In the genomic region with DNA sequence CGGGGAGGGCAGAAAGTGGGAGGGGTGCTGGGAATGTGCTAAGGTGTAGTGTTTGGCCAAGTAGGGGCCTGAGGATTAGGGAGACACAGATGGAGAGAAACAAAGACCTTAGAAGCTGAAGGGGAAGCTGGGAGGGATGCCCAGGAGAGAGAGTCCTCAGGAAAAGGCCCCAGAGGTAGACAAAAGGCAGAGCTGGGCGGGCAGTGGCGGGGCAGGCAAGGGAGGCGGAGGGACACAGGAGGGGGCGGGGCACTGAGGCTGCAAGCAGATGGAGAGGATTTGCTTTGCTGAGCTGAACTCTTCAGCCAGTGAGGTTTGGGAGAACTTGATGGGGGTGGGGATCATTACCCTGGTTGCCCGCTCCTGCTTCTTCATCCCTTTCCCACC, we compare ENCODE assay signal across 8 cellular contexts. TPM values are rescaled to one million over a fixed set of nuclear protein-coding genes. Genes with fewer than 3 reads are reported as not detected.
A peak's percentile ranks its signal among the peaks of the same experiment; 100 is the strongest.
DNase-seq lines count a peak whose midpoint lies in the region; ATAC-seq and TF ChIP-seq lines count a peak whose summit lies in the region.

No MANE protein-coding gene starts in this region.

- H3K36me3 ChIP-seq in iPS-18a (ENCODE audit: control insufficient read depth, low read depth, low read length): peaks cover 11% of the 10 kb centered on the region
- H3K36me3 ChIP-seq in tibial nerve: peaks cover 0 to 28% (median 0%) of the 10 kb centered on the region in 3 donors

- H3K4me3 Mint-ChIP-seq in activated naive CD4-positive, alpha-beta T cell treated with anti-CD3 and anti-CD28 coated beads, Interleukin-2, amount 50 U/mL, for 24 hours: peak overlapping the region; percentile 5
- peak overlapping the region; percentile 19 for H3K4me3 Mint-ChIP-seq in activated CD4-positive, alpha-beta memory T cell treated with anti-CD3 and anti-CD28 coated beads, Interleukin-2, amount 10 ng/mL, durations not matched to agents 7 days and 5 days

- H3K36me3 Mint-ChIP-seq in activated naive CD4-positive, alpha-beta T cell treated with anti-CD3 and anti-CD28 coated beads, Interleukin-2, amount 50 U/mL, for 24 hours: no peaks in the 10 kb centered on the region
- peaks cover 3% of the 10 kb centered on the region for H3K36me3 Mint-ChIP-seq in activated CD4-positive, alpha-beta memory T cell treated with anti-CD3 and anti-CD28 coated beads, Interleukin-2, amount 10 ng/mL, durations not matched to agents 7 days and 5 days (ENCODE audit: low read depth)

- H3K27me3 Mint-ChIP-seq in activated naive CD4-positive, alpha-beta T cell treated with anti-CD3 and anti-CD28 coated beads, Interleukin-2, amount 50 U/mL, for 24 hours: peaks cover 18% of the 10 kb centered on the region
- peaks cover 29% of the 10 kb centered on the region for H3K27me3 Mint-ChIP-seq in activated CD4-positive, alpha-beta memory T cell treated with anti-CD3 and anti-CD28 coated beads, Interleukin-2, amount 10 ng/mL, durations not matched to agents 7 days and 5 days

- no peak overlapping the region for H3K27ac Mint-ChIP-seq in activated naive CD4-positive, alpha-beta T cell treated with anti-CD3 and anti-CD28 coated beads, Interleukin-2, amount 50 U/mL, for 24 hours
- H3K27ac Mint-ChIP-seq in activated CD4-positive, alpha-beta memory T cell treated with anti-CD3 and anti-CD28 coated beads, Interleukin-2, amount 10 ng/mL, durations not matched to agents 7 days and 5 days: no peak overlapping the region

- no peak for TF ChIP-seq CTCF in tibial nerve (IDR thresholded peaks at IDR 0.05)

- H3K9me3 Mint-ChIP-seq in activated naive CD4-positive, alpha-beta T cell treated with anti-CD3 and anti-CD28 coated beads, Interleukin-2, amount 50 U/mL, for 24 hours: no peaks in the 10 kb centered on the region
- H3K9me3 Mint-ChIP-seq in activated CD4-positive, alpha-beta memory T cell treated with anti-CD3 and anti-CD28 coated beads, Interleukin-2, amount 10 ng/mL, durations not matched to agents 7 days and 5 days: no peaks in the 10 kb centered on the region

- H3K4me1 ChIP-seq in iPS-18a (ENCODE audit: control insufficient read depth, low read depth, low read length): peaks cover 32% of the 10 kb centered on the region
- H3K4me1 ChIP-seq in tibial nerve: peaks cover 3 to 85% (median 41%) of the 10 kb centered on the region in 4 donors

- POLR2A ChIA-PET in activated CD4-positive, alpha-beta memory T cell treated with anti-CD3 and anti-CD28 coated beads, Interleukin-2, amount 10 ng/mL, durations not matched to agents 7 days and 5 days (lab: Charles Lee): interaction anchor here (1.0 to 14.0 kb wide), 4 partner anchors 9 to 80 kb away, joined by 4 to 153 read pairs (median 40); a partner anchor contains a TSS

- H3K9ac ChIP-seq in iPS-18a (ENCODE audit: low read length): peak overlapping the region; percentile 46

- ATAC-seq in GM21367 (IDR thresholded peaks at IDR 0.05; ENCODE audit: unreplicated experiment) (no peak), GM21381 (IDR thresholded peaks at IDR 0.05; ENCODE audit: unreplicated experiment) (no peak)

- WGBS in tibial nerve, 2 donors: 40 to 57% methylated on average over 6 of the region's 6 CpGs

- DNase-seq in activated naive CD4-positive, alpha-beta T cell (lab: John Stamatoyannopoulos, UW): no peak
- no peak for DNase-seq in activated CD4-positive, alpha-beta memory T cell treated with anti-CD3 and anti-CD28 coated beads, Interleukin-2, amount 10 ng/mL, durations not matched to agents 7 days and 5 days
- DNase-seq in tibial nerve (ENCODE audit: low spot score in 2 of 2) (peak in 1 of 2 donors; percentile 53), CD1c-positive myeloid dendritic cell (ENCODE audit: extremely low spot score) (no peak)

- CTCF ChIA-PET in activated CD4-positive, alpha-beta memory T cell treated with anti-CD3 and anti-CD28 coated beads, Interleukin-2, amount 10 ng/mL, durations not matched to agents 7 days and 5 days (lab: Charles Lee): interaction anchor here (0.7 to 4.6 kb wide), 2 partner anchors 11 to 15 kb away, joined by 3 to 78 read pairs; a partner anchor contains a TSS

- H3K9me3 ChIP-seq in iPS-18a (ENCODE audit: control insufficient read depth, low read depth, low read length): no peaks in the 10 kb centered on the region
- no peaks in the 10 kb centered on the region for H3K9me3 ChIP-seq in tibial nerve

- peaks cover 62% of the 10 kb centered on the region for H3K4me1 Mint-ChIP-seq in activated naive CD4-positive, alpha-beta T cell treated with anti-CD3 and anti-CD28 coated beads, Interleukin-2, amount 50 U/mL, for 24 hours
- H3K4me1 Mint-ChIP-seq in activated CD4-positive, alpha-beta memory T cell treated with anti-CD3 and anti-CD28 coated beads, Interleukin-2, amount 10 ng/mL, durations not matched to agents 7 days and 5 days: peaks cover 69% of the 10 kb centered on the region

- H3K27me3 ChIP-seq in iPS-18a (ENCODE audit: control insufficient read depth, insufficient read depth, low read length) (peaks cover 16% of the 10 kb centered on the region), tibial nerve (no peaks in the 10 kb centered on the region)

- H3K4me3 ChIP-seq in iPS-18a (ENCODE audit: low read length): peak overlapping the region; percentile 80
- H3K4me3 ChIP-seq in tibial nerve: peak overlapping the region in 1 of 4 donors; percentile 84

- peak overlapping the region; percentile 34 for H3K27ac ChIP-seq in iPS-18a (ENCODE audit: low read length)
- peak overlapping the region; percentile 30 to 96 (median 92) for H3K27ac ChIP-seq in tibial nerve

- no peak for TF ChIP-seq POLR2A in tibial nerve (IDR thresholded peaks at IDR 0.05)

- TF ChIP-seq EP300 in tibial nerve (IDR thresholded peaks at IDR 0.05): no peak

RNA-seq across cellular contexts. Expression of a gene that starts 2.8 kb away (rescaled TPM):
- 10 to 100 TPM; 47.0 to 49.6 TPM for total RNA-seq in activated CD4-positive, alpha-beta memory T cell treated with anti-CD3 and anti-CD28 coated beads, Interleukin-2, amount 10 ng/mL, durations not matched to agents 7 days and 5 days
- 100 to 1,000 TPM; 112 to 225 (median 174) TPM for total RNA-seq in tibial nerve

RNA-seq across cellular contexts. Expression of a gene that starts 3.3 kb away (rescaled TPM):
- 10 to 100 TPM; 91.9 TPM for total RNA-seq in activated CD4-positive, alpha-beta memory T cell treated with anti-CD3 and anti-CD28 coated beads, Interleukin-2, amount 10 ng/mL, durations not matched to agents 7 days and 5 days
- total RNA-seq in tibial nerve: 1 to 10 TPM; 1.2 to 4.0 (median 2.9) TPM

RNA-seq across cellular contexts. Expression of a gene that starts 16.1 kb away (rescaled TPM):
- 100 to 1,000 TPM; 101 to 108 TPM for total RNA-seq in activated CD4-positive, alpha-beta memory T cell treated with anti-CD3 and anti-CD28 coated beads, Interleukin-2, amount 10 ng/mL, durations not matched to agents 7 days and 5 days
- 100 to 1,000 TPM; 103 to 205 (median 133) TPM for total RNA-seq in tibial nerve

RNA-seq across cellular contexts. Expression of a gene that starts 20.3 kb away (rescaled TPM):
- 100 to 1,000 TPM; 324 to 327 TPM for total RNA-seq in activated CD4-positive, alpha-beta memory T cell treated with anti-CD3 and anti-CD28 coated beads, Interleukin-2, amount 10 ng/mL, durations not matched to agents 7 days and 5 days
- total RNA-seq in tibial nerve: 10 to 100 TPM in 1 of 4 donors, 1 to 10 TPM in 3; 7.5 to 12.6 (median 8.9) TPM

RNA-seq across cellular contexts. Expression of a gene that starts 45.1 kb away (rescaled TPM):
- 10 to 100 TPM; 28.4 to 29.0 TPM for total RNA-seq in activated CD4-positive, alpha-beta memory T cell treated with anti-CD3 and anti-CD28 coated beads, Interleukin-2, amount 10 ng/mL, durations not matched to agents 7 days and 5 days
- 10 to 100 TPM; 46.9 to 74.4 (median 70.0) TPM for total RNA-seq in tibial nerve

Comparison
In these comparisons a context has a peak if more than half of its experiments do, and no peak if none do; other contexts are left out.
1. RNA of a gene that starts 3.3 kb away (total RNA-seq): 91.9 TPM in activated CD4-positive, alpha-beta memory T cell treated with anti-CD3 and anti-CD28 coated beads, Interleukin-2, amount 10 ng/mL, durations not matched to agents 7 days and 5 days; 1.2 to 4.0 TPM in tibial nerve; every median in the first group is over 10 times any median in the second.